ENCODE assay signal across 21 cellular contexts in the genomic region with DNA sequence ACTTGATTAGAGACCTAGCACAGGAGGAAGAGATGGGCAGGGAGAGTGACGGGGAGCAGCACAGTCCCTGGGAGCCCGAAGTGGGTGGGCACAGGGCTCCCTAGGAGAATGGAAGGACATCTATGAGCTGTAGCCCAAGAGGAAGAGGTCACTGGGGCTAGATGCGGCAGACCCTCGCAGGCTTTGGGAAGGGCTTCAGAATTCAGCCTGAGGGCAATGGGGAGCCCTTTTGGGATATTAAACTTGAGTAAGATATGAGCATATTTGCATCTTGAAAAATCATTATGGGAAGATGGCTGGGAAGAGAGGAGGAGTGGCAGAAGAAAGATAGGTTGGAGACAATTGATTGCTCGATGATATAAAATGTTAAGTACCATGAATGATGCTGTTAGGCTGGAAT. TPM values are rescaled to one million over a fixed set of nuclear protein-coding genes. Genes with fewer than 3 reads are reported as not detected.
DNase-seq lines count a peak whose midpoint lies in the region; ATAC-seq and TF ChIP-seq lines count a peak whose summit lies in the region.
"Had no signal": no experiment of that assay in that cellular context is flagged by ENCODE, and none has a peak within 500 bp of the region (broad histone marks: within the 10 kb centered on the region; RNA-seq: fewer than 3 reads in every experiment).

No MANE protein-coding gene starts in this region.

- peaks cover 70 to 77% of the 10 kb centered on the region in 2 donors for H3K36me3 ChIP-seq in ascending aorta
- H3K36me3 ChIP-seq in stomach smooth muscle (ENCODE audit: control insufficient read depth in 2 of 2, insufficient read depth in 2 of 2, low read length in 2 of 2), result peaks cover 71 to 79% of the 10 kb centered on the region in 2 donors
- no peaks in the 10 kb centered on the region for H3K36me3 ChIP-seq in CD8-positive, alpha-beta memory T cell (ENCODE audit: insufficient read depth, low read length)

- CTCF ChIA-PET in T-cell (lab: Charles Lee), result interaction anchor here in 1 of 2 donors (0.6 to 1.7 kb wide), 2 partner anchors 12 to 58 kb away, joined by 3 to 5 read pairs; no protein-coding TSS in a partner anchor
- CTCF ChIA-PET in CD8-positive, alpha-beta memory T cell (lab: Charles Lee), result interaction anchor here (0.9 to 1.6 kb wide), 2 partner anchors 14 to 47 kb away, joined by 3 read pairs; no protein-coding TSS in a partner anchor

- no peaks in the 10 kb centered on the region for H3K27me3 Mint-ChIP-seq in mesothelial cell of epicardium (ENCODE audit: low read depth)
- H3K27me3 Mint-ChIP-seq in T-cell, result no peaks in the 10 kb centered on the region
- H3K27me3 Mint-ChIP-seq in CD8-positive, alpha-beta memory T cell, result peaks cover 0 to 5% of the 10 kb centered on the region in 2 donors

- H3K27me3 ChIP-seq in ascending aorta (no peaks in the 10 kb centered on the region), stomach smooth muscle (ENCODE audit: control insufficient read depth in 1 of 2, insufficient read depth in 2 of 2, low read length in 2 of 2) (no peaks in the 10 kb centered on the region)
- no peaks in the 10 kb centered on the region for H3K27me3 ChIP-seq in CD8-positive, alpha-beta memory T cell (ENCODE audit: insufficient read depth, low read length, poor library complexity, severe bottlenecking)
- H3K27me3 ChIP-seq: dorsolateral prefrontal cortex had no signal

- peaks cover 15% of the 10 kb centered on the region for H3K36me3 Mint-ChIP-seq in mesothelial cell of epicardium
- no peaks in the 10 kb centered on the region for H3K36me3 Mint-ChIP-seq in T-cell
- no peaks in the 10 kb centered on the region for H3K36me3 Mint-ChIP-seq in CD8-positive, alpha-beta memory T cell

- POLR2A ChIA-PET in T-cell (lab: Charles Lee), result no interaction called here
- POLR2A ChIA-PET in CD8-positive, alpha-beta memory T cell (lab: Charles Lee), result no interaction called here

- no peaks in the 10 kb centered on the region for H3K9me3 ChIP-seq in ascending aorta
- no peaks in the 10 kb centered on the region for H3K9me3 ChIP-seq in stomach smooth muscle (ENCODE audit: control insufficient read depth in 2 of 2, low read length in 2 of 2)
- no peaks in the 10 kb centered on the region for H3K9me3 ChIP-seq in CD8-positive, alpha-beta memory T cell (ENCODE audit: low read length)
- H3K9me3 ChIP-seq: SK-N-SH had no signal

- H3K4me3 Mint-ChIP-seq in mesothelial cell of epicardium (no peak overlapping the region), T-cell (no peak overlapping the region)
- no peak overlapping the region for H3K4me3 Mint-ChIP-seq in CD8-positive, alpha-beta memory T cell
- H3K4me3 Mint-ChIP-seq: T-helper 17 cell had no signal

- H3K9me3 Mint-ChIP-seq in mesothelial cell of epicardium (no peaks in the 10 kb centered on the region), T-cell (no peaks in the 10 kb centered on the region)
- H3K9me3 Mint-ChIP-seq in CD8-positive, alpha-beta memory T cell, result no peaks in the 10 kb centered on the region

- intact Hi-C loops in ascending aorta (cut with DNase I), result loop anchor here (10.0 kb wide), 1 partner anchor 953 kb away; no protein-coding TSS in a partner anchor

- H3K4me3 ChIP-seq in ascending aorta (no peak overlapping the region), stomach smooth muscle (ENCODE audit: low read length in 2 of 2) (no peak overlapping the region)
- H3K4me3 ChIP-seq in CD8-positive, alpha-beta memory T cell (ENCODE audit: low read length), result no peak overlapping the region
- H3K4me3 ChIP-seq: dorsolateral prefrontal cortex had no signal

- H3K27ac ChIP-seq in ascending aorta (peak overlapping the region; percentile 76 to 88), stomach smooth muscle (ENCODE audit: low read length) (peak overlapping the region; percentile 100)
- H3K27ac ChIP-seq in CD8-positive, alpha-beta memory T cell (ENCODE audit: low read depth, low read length), result no peak overlapping the region

- DNase-seq in EH (ENCODE audit: low read depth) (peak; percentile 26), ascending aorta (ENCODE audit: low spot score in 2 of 2) (no peak), mesothelial cell of epicardium (ENCODE audit: low spot score in 2 of 2, unreplicated experiment in 2 of 2) (no peak), DMS 273 (lab: John Stamatoyannopoulos, UW; ENCODE audit: unreplicated experiment) (no peak), T-cell (no peak)
- no peak for DNase-seq in CD8-positive, alpha-beta memory T cell
- DNase-seq: activated CD4-positive, alpha-beta T cell treated with anti-CD3 and anti-CD28 coated beads, Interleukin-2, amount 50 U/mL, for 4 hours; activated T-cell treated with anti-CD3 and anti-CD28 coated beads, Interleukin-2, amount 50 U/mL, for 48 hours; dorsolateral prefrontal cortex; NCI-H1417 treated with DMSO at 0.1 percent for 48 hours; NCI-H2029 treated with DMSO at 0.1 percent for 48 hours; NCI-H2227 treated with DMSO at 0.1 percent for 48 hours; NCI-H526 treated with DMSO at 0.1 percent for 48 hours; NK-92 treated with Interleukin-12 subunit alpha and Interleukin-12 subunit beta, amount 100 ng/mL, for 24 hours; stimulated activated CD4-positive, alpha-beta T cell treated with anti-CD3 and anti-CD28 coated beads, Interleukin-4, amount 100 ng/mL, for 4 hours; T-helper 17 cell had no signal

- no peak for ATAC-seq in T-cell (replicated peaks in 1 of 4)
- ATAC-seq: activated CD4-positive, CD25-positive, alpha-beta regulatory T cell treated with anti-CD3 and anti-CD28 coated beads, Interleukin-2, amount 50 U/mL, for 24 hours; sciatic nerve; T-helper 17 cell had no signal

- H3K4me1 ChIP-seq in ascending aorta (peaks cover 4 to 32% of the 10 kb centered on the region in 2 donors), stomach smooth muscle (ENCODE audit: control insufficient read depth, insufficient read depth, low read length) (peaks cover 43% of the 10 kb centered on the region)
- peaks cover 3% of the 10 kb centered on the region for H3K4me1 ChIP-seq in CD8-positive, alpha-beta memory T cell (ENCODE audit: insufficient read depth, low read length)

- H3K27ac Mint-ChIP-seq in mesothelial cell of epicardium (peak overlapping the region; percentile 47), T-cell (no peak overlapping the region)
- no peak overlapping the region for H3K27ac Mint-ChIP-seq in CD8-positive, alpha-beta memory T cell
- H3K27ac Mint-ChIP-seq: T-helper 17 cell had no signal

- H3K4me1 Mint-ChIP-seq in mesothelial cell of epicardium (peaks cover 45% of the 10 kb centered on the region), T-cell (peaks cover 3 to 11% (median 5%) of the 10 kb centered on the region in 3 donors)
- no peaks in the 10 kb centered on the region for H3K4me1 Mint-ChIP-seq in CD8-positive, alpha-beta memory T cell

- TF ChIP-seq CTCF in ascending aorta (IDR thresholded peaks at IDR 0.05) (no peak), mesothelial cell of epicardium (IDR thresholded peaks at IDR 0.05; ENCODE audit: unreplicated experiment) (no peak)

- H3K9ac ChIP-seq in stomach smooth muscle (ENCODE audit: low read length in 2 of 2), result no peak overlapping the region
- H3K9ac ChIP-seq: SK-N-SH had no signal

RNA-seq across cellular contexts. Expression of a gene that starts 48.9 kb away (rescaled TPM):
- total RNA-seq in ascending aorta (46.8 TPM), mesothelial cell of epicardium (0.34 TPM in 1 of 3 replicates, not detected in the others), T-cell (not detected)
- total RNA-seq in CD8-positive, alpha-beta memory T cell, result not detected
- not detected for polyA plus RNA-seq in CD8-positive, alpha-beta memory T cell
- total RNA-seq: T-helper 17 cell, temporal lobe had no signal

Comparison
In these comparisons a context has a peak if more than half of its experiments do, and no peak if none do; other contexts are left out.
1. RNA of a gene that starts 48.9 kb away (total RNA-seq): 46.8 TPM in ascending aorta (single experiment); 0.34 TPM in mesothelial cell of epicardium, not detected in T-cell and not detected in CD8-positive, alpha-beta memory T cell; every median in the first group is over 10 times any median in the second.